In the genomic region with DNA sequence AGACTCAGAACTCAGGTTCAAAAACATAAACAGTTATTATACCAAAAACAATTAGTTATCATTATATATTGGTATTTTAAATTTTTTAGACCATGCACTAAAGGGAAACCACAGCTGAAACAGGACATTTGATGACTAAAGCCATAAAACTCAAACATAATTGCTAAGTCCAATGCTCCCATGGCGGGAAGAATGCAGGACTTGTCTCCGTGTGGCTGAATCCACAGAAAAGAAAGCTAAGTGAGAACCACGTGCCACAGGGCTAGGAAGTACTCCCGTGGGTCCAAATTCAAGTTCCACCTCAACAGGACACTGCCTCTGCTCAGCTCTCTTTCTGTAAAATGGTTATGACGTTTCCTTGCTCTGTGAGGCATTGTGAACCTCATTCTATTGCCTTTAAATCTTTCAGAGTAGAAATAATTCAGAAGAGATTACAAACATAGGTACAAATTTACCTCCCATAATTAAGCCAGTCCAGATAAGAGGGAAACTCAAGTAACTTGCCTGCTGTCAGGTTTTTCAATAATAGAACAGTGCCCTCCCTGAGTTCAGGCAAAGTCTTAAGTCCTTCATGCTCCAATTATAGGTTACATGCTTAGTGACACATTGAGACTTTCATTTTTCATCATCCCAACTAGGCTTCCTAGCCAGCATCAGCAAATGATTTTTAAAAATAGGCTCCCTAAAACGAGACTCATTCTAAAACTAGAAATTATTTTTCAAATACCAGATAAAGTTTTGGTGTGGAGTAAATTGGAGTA, we compare ENCODE assay signal across 13 cellular contexts. TPM values are rescaled to one million over a fixed set of nuclear protein-coding genes. Genes with fewer than 3 reads are reported as not detected.
"Had no signal": no experiment of that assay in that cellular context is flagged by ENCODE, and none has a peak within 500 bp of the region (broad histone marks: within the 10 kb centered on the region; RNA-seq: fewer than 3 reads in every experiment).

No MANE protein-coding gene starts in this region.

- H3K9me3 ChIP-seq: lower lobe of right lung, transverse colon had no signal

- ATAC-seq: effector memory CD8-positive, alpha-beta T cell; lower lobe of right lung; stimulated activated memory B cell treated with anti-CD40 and anti-IgM and Interleukin-4, amounts not matched to agents 10 μg/mL and 1 μg/mL and 100 μg/mL, for 72 hours; T-cell had no signal

- H3K4me2 ChIP-seq: smooth muscle cell had no signal

- DNase-seq: activated CD4-positive, alpha-beta T cell treated with anti-CD3 and anti-CD28 coated beads, Interleukin-2, amount 10 ng/mL, durations not matched to agents 7 days and 5 days; activated naive CD4-positive, alpha-beta T cell treated with anti-CD3 and anti-CD28 coated beads, Interleukin-2, amount 50 U/mL, for 16 hours; effector memory CD8-positive, alpha-beta T cell; hippocampal formation; lower lobe of right lung; midbrain; naive B cell; T-cell; T1000; transverse colon had no signal

- H3K27me3 ChIP-seq: transverse colon had no signal

- H3K4me3 ChIP-seq: lower lobe of right lung, smooth muscle cell, transverse colon had no signal

- H3K36me3 ChIP-seq: lower lobe of right lung, transverse colon had no signal

- H3K27ac ChIP-seq: epithelial cell of prostate, lower lobe of right lung, transverse colon had no signal

- H3K4me1 ChIP-seq: lower lobe of right lung had no signal

RNA-seq across cellular contexts. Expression of gene FTCDNL1, which starts 36.7 kb away (rescaled TPM):
- total RNA-seq: smooth muscle cell had no signal
